ENCODE assay signal across 7 cellular contexts in the genomic region with DNA sequence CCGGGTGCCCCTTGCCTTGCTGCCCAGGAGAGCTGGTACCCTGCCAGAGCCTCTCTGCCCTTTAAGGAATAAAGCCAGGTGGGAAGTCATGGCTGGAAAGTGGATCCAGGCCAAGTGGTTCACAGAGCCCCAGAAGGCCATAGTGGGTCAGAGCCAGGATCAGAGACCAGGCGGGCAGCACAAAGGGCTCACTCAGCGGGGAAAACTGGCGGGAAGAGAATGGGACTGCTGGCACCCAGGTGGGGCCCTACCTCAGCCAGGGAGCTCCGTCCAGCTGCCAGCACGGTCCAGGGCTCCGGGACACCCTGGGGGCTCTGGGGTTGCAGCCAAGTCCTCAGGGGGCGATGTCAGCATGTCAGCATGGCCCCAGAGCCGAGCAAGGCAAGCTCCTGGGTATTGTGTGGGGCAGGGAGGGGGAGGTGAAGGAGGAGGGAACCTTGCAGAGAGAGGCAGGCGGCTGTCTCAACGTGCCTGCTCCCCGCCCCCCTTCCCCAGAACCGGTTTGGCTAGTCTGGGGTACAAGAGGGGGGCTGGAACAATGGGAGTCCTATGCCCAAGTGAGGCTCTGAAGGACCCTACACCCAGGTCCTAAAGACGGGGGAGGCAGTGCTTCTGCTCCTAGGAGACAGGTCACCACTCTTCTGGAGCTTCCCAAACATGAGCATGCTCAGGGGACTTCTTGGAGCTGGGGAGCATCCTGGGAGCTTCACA. TPM values are rescaled to one million over a fixed set of nuclear protein-coding genes. Genes with fewer than 3 reads are reported as not detected.
DNase-seq lines count a peak whose midpoint lies in the region; ATAC-seq and TF ChIP-seq lines count a peak whose summit lies in the region.

ARHGEF19 (minus strand) TSS at position 402 of the 711 bp plus-strand sequence. CDS start 3,598 bp downstream, outside the sequence.

- H3K4ac ChIP-seq in H9 (ENCODE audit: low read depth, low read length), result peak within 1 kb of the TSS; percentile 42; the same call in 1 of the 2 replicates

- H3K18ac ChIP-seq in H9 (ENCODE audit: insufficient read length, low read depth, low read length), result peak within 1 kb of the TSS; percentile 80

- peak within 1 kb of the TSS; percentile 8 for H2BK12ac ChIP-seq in H9 (ENCODE audit: insufficient read length, low read depth, low read length)

- H3K27me3 Mint-ChIP-seq in H9 (ENCODE audit: low read depth), result peaks cover 11% of the 10 kb centered on the region

- no peak within 1 kb of the TSS for H4K8ac ChIP-seq in H9 (replicated peaks; ENCODE audit: insufficient read length, low read depth, low read length)

- no peak within 1 kb of the TSS for H3K27ac ChIP-seq in H9 (ENCODE audit: insufficient read length, low read depth, low read length)
- H3K27ac ChIP-seq in hepatocyte, result no peak within 1 kb of the TSS
- H3K27ac ChIP-seq in prostate gland, result peak within 1 kb of the TSS in 1 of 2 donors; percentile 47

- peak within 1 kb of the TSS; percentile 79 for H2BK120ac ChIP-seq in H9 (ENCODE audit: low read depth, low read length, poor library complexity, severe bottlenecking)

- WGBS in H9 (ENCODE audit: extremely low coverage, insufficient read length, low lambda C conversion rate), result no CpG with 5 or more reads among the region's 14 CpGs
- 34% methylated on average over 14 of the region's 14 CpGs for WGBS in hepatocyte (ENCODE audit: low lambda C conversion rate, missing lambda C conversion rate)
- WGBS in prostate gland, result 24% methylated on average over 14 of the region's 14 CpGs

- peak within 1 kb of the TSS; percentile 58 to 81 for H3K4me3 Mint-ChIP-seq in H9

- H3K27ac Mint-ChIP-seq in H9, result peak within 1 kb of the TSS; percentile 2 to 48 (median 34); a peak in 4 of 7 replicates

- H3K4me1 ChIP-seq in H9 (ENCODE audit: insufficient read depth, low read length), result peaks cover 12% of the 10 kb centered on the region; the same call in 1 of the 2 replicates
- peaks cover 32% of the 10 kb centered on the region for H3K4me1 ChIP-seq in hepatocyte (ENCODE audit: insufficient read depth)
- no peaks in the 10 kb centered on the region for H3K4me1 ChIP-seq in prostate gland (replicated peaks)

- H3K27me3 ChIP-seq in H9 (ENCODE audit: insufficient read depth, low read length) (no peaks in the 10 kb centered on the region; the same call in 1 of the 2 replicates), hepatocyte (no peaks in the 10 kb centered on the region), prostate gland (replicated peaks; ENCODE audit: insufficient read depth) (no peaks in the 10 kb centered on the region)

- TF ChIP-seq POLR2A in prostate gland (IDR thresholded peaks at IDR 0.05), result peak; percentile 61

- TF ChIP-seq CTCF in H9 (conservative IDR thresholded peaks at IDR 0.05), result no peak
- no peak for TF ChIP-seq CTCF in hepatocyte (IDR thresholded peaks at IDR 0.05; ENCODE audit: poor library complexity)
- TF ChIP-seq CTCF in prostate gland (IDR thresholded peaks at IDR 0.05), result no peak

- H3K56ac ChIP-seq in H9 (ENCODE audit: insufficient read length, low read depth, low read length), result no peak within 1 kb of the TSS

- peaks cover 44 to 45% of the 10 kb centered on the region in 2 experiments for H3K4me1 Mint-ChIP-seq in H9

- no peaks in the 10 kb centered on the region for H3K9me3 ChIP-seq in H9 (ENCODE audit: control insufficient read depth, low read depth, low read length)
- H3K9me3 ChIP-seq in hepatocyte (ENCODE audit: low read depth), result no peaks in the 10 kb centered on the region
- H3K9me3 ChIP-seq in prostate gland, result no peaks in the 10 kb centered on the region

- intact Hi-C loops in prostate gland (cut with DNase I), result no loop called here

- peak within 1 kb of the TSS; percentile 76 for H3K4me2 ChIP-seq in H9 (ENCODE audit: insufficient read depth, insufficient read length, low read length)
- H3K4me2 ChIP-seq in hepatocyte, result peak within 1 kb of the TSS; percentile 74

- H2AK5ac ChIP-seq in H9 (ENCODE audit: insufficient read length, low read length), result no peak within 1 kb of the TSS

- H3K9ac ChIP-seq in H9 (ENCODE audit: extremely low read depth, insufficient read length, low read length), result peak within 1 kb of the TSS; percentile 75

- no peak within 1 kb of the TSS for H2AFZ ChIP-seq in H9 (ENCODE audit: low read length)
- H2AFZ ChIP-seq in hepatocyte, result peak within 1 kb of the TSS; percentile 31

- H4K20me1 ChIP-seq in H9 (ENCODE audit: control insufficient read depth, insufficient read depth, insufficient read length), result no peaks in the 10 kb centered on the region
- H4K20me1 ChIP-seq in hepatocyte (ENCODE audit: insufficient read depth, poor library complexity, severe bottlenecking), result no peaks in the 10 kb centered on the region

- H3K36me3 Mint-ChIP-seq in H9 (ENCODE audit: insufficient read depth in 1 of 3, low read depth in 3 of 3), result no peaks in the 10 kb centered on the region; a peak in 1 of 7 replicates

- H2BK15ac ChIP-seq in H9 (ENCODE audit: low read depth, low read length), result no peak within 1 kb of the TSS

- H4K5ac ChIP-seq in H9 (ENCODE audit: insufficient read length, low read depth, low read length), result no peak within 1 kb of the TSS

- H3T11ph ChIP-seq in H9 (ENCODE audit: low read length), result no peak within 1 kb of the TSS

- H3K14ac ChIP-seq in H9 (ENCODE audit: insufficient read depth, low read length), result peak within 1 kb of the TSS; percentile 91; the same call in 1 of the 2 replicates

- ATAC-seq in GM21360 (IDR thresholded peaks at IDR 0.05; ENCODE audit: unreplicated experiment) (no peak), GM21619 (IDR thresholded peaks at IDR 0.05; ENCODE audit: unreplicated experiment) (no peak)

- no peaks in the 10 kb centered on the region for H3K9me3 Mint-ChIP-seq in H9

- H3K9me2 ChIP-seq in hepatocyte (replicated peaks; ENCODE audit: insufficient read depth), result no peaks in the 10 kb centered on the region

- H4K91ac ChIP-seq in H9 (ENCODE audit: insufficient read length, low read depth, low read length), result no peak within 1 kb of the TSS

- no peak within 1 kb of the TSS for H2BK5ac ChIP-seq in H9 (ENCODE audit: insufficient read length, low read length)

- no peak within 1 kb of the TSS for H3K4me3 ChIP-seq in hepatocyte
- H3K4me3 ChIP-seq in prostate gland, result peak within 1 kb of the TSS; percentile 14 to 19

- no peak within 1 kb of the TSS for H2BK20ac ChIP-seq in H9 (ENCODE audit: low read depth, low read length, poor library complexity, severe bottlenecking)

- no peaks in the 10 kb centered on the region for H3K36me3 ChIP-seq in hepatocyte (replicated peaks; ENCODE audit: insufficient read depth, low read depth)
- H3K36me3 ChIP-seq in prostate gland, result no peaks in the 10 kb centered on the region

- H3K79me2 ChIP-seq in H9 (ENCODE audit: insufficient read depth, low read length) (no peaks in the 10 kb centered on the region; the same call in 1 of the 2 replicates), hepatocyte (peaks cover 18% of the 10 kb centered on the region)

- H3K23ac ChIP-seq in H9 (ENCODE audit: insufficient read length, low read depth, low read length), result no peak within 1 kb of the TSS

- peaks cover 24% of the 10 kb centered on the region for H3K23me2 ChIP-seq in H9 (ENCODE audit: insufficient read length, low read depth, low read length, poor library complexity, severe bottlenecking)

- H3K79me1 ChIP-seq in H9 (ENCODE audit: insufficient read depth, low read depth, low read length, poor library complexity, severe bottlenecking), result peaks cover 2% of the 10 kb centered on the region

- peak; percentile 89 for DNase-seq in H9
- peak; percentile 91 for DNase-seq in NCI-H2196 treated with DMSO at 0.1 percent for 48 hours (lab: John Stamatoyannopoulos, UW; ENCODE audit: unreplicated experiment)
- peak; percentile 66 for DNase-seq in hepatocyte (ENCODE audit: low spot score)
- DNase-seq in prostate gland (ENCODE audit: low spot score), result peak; percentile 80
- DNase-seq in mesenteric fat pad (ENCODE audit: low spot score), result no peak

RNA-seq across cellular contexts. Expression of gene ARHGEF19, which starts in this region (rescaled TPM):
- total RNA-seq in H9 (2021), result 18.5 and 21.1 TPM in 2 replicates
- 15.9 and 21.0 TPM in 2 replicates for total RNA-seq in hepatocyte
- 24.7 and 24.8 TPM in 2 replicates for polyA plus RNA-seq in hepatocyte
- 10 to 100 TPM; 13.1 to 18.8 TPM for total RNA-seq in prostate gland
- total RNA-seq in mesenteric fat pad, result 6.7 TPM
